19 cellular contexts compared by ENCODE assay signal in the genomic region with DNA sequence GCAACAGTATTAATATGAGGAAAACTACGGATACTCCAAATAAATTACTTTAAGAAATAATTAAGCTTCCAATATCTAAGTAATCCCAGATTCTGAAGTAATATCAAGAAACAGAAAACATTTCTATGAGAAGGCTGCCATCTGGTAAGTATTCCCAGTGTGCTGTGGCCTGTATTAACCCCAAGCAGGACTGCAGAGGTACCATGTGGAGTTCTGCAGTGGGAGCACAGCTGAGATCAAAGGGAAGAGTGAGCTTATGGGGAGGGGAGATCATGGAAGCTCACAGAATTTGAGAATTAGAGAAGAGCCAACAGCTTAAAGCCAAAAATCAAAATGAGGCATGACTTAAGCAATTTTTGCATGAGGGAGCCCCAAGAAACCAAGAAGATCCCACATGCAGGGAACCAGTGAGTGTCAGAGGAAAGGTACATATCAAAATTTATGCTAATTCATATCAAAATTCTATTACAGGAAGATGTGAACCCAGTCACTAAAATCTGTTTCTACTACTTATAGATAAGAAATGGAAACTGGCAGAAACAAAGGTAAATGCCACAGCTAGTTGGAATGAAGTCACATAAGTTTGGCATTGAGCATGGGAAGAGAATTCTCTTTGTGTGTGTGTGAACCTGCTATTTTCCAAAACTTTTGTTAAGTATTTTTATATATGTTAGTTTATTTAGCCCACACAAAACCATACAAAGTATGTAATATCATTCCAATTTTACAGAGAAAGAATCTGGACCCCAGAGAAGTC.
DNase-seq lines count a peak whose midpoint lies in the region; ATAC-seq, FAIRE-seq and TF ChIP-seq lines count a peak whose summit lies in the region.
"Had no signal": no experiment of that assay in that cellular context is flagged by ENCODE, and none has a peak within 500 bp of the region (broad histone marks: within the 10 kb centered on the region; RNA-seq: fewer than 3 reads in every experiment).

No MANE protein-coding gene starts in this region.

- CTCF ChIA-PET in PC-9 (lab: Charles Lee): no interaction called here

- no peaks in the 10 kb centered on the region for H3F3A ChIP-seq in PC-9 (ENCODE audit: insufficient read depth, low read depth)

- POLR2A ChIA-PET in PC-9 (lab: Charles Lee; ENCODE audit: unreplicated experiment): no interaction called here

- H3K4me3 ChIP-seq in PC-9 (no peak overlapping the region), pancreas (no peak overlapping the region), spleen (no peak overlapping the region)
- H3K4me3 ChIP-seq: GM12878 had no signal

- ATAC-seq in pancreas (peak; percentile 63 to 88 (median 75)), GM19328 (IDR thresholded peaks at IDR 0.05; ENCODE audit: unreplicated experiment) (no peak)
- ATAC-seq: GM12878 had no signal

- DNase-seq in PC-9 (no peak), chondrocyte (ENCODE audit: low spot score) (no peak), myocyte (ENCODE audit: low read depth) (peak; percentile 19), pancreas (peak in 1 of 6 donors; percentile 23), NCI-H2081 treated with DMSO at 0.1 percent for 48 hours (lab: John Stamatoyannopoulos, UW) (no peak), spleen (no peak)
- DNase-seq in activated CD4-positive, alpha-beta T cell treated with anti-CD3 and anti-CD28 coated beads for 4 hours: no peak
- DNase-seq: C1 segment of cervical spinal cord; Calu3; CD4-positive, alpha-beta memory T cell; COR-L47; DMS79; EL; GDM1; GOT3; H7 had no signal

- no peaks in the 10 kb centered on the region for H3K9me2 ChIP-seq in PC-9 (ENCODE audit: insufficient read depth)

- H3K4me1 ChIP-seq in PC-9 (replicated peaks; ENCODE audit: insufficient read depth) (no peaks in the 10 kb centered on the region), pancreas (peaks cover 0 to 29% (median 8%) of the 10 kb centered on the region in 3 donors), spleen (peaks cover 0 to 18% (median 3%) of the 10 kb centered on the region in 6 donors)

- H3K4me3 Mint-ChIP-seq in chondrocyte (ENCODE audit: unreplicated experiment): no peak overlapping the region

- 33 to 36% methylated on average over 1 of the region's 1 CpG for WGBS in pancreas, 2 donors
- 68 to 96% (median 80%) methylated on average over 1 of the region's 1 CpG for WGBS in spleen, 5 donors

- FAIRE-seq in pancreas (lab: Jason Lieb, UNC): no peak
- FAIRE-seq: GM12878, GM19239 had no signal

- no peak for TF ChIP-seq POLR2A in spleen (IDR thresholded peaks at IDR 0.05)

- peaks cover 4% of the 10 kb centered on the region for H3K4me1 Mint-ChIP-seq in chondrocyte (ENCODE audit: low read depth)
- H3K4me1 Mint-ChIP-seq: CD4-positive, alpha-beta memory T cell had no signal

- TF ChIP-seq CTCF in PC-9 (conservative IDR thresholded peaks at IDR 0.05) (no peak), chondrocyte (IDR thresholded peaks at IDR 0.05) (no peak), pancreas (IDR thresholded peaks at IDR 0.05) (no peak), spleen (IDR thresholded peaks at IDR 0.05 in 8 of 11, conservative IDR thresholded peaks at IDR 0.05 in 3 of 11) (no peak)

- H3K27ac ChIP-seq in PC-9 (no peak overlapping the region), pancreas (peak overlapping the region in 2 of 4 donors; percentile 24 to 26), spleen (no peak overlapping the region)

- H3K36me3 Mint-ChIP-seq in chondrocyte (ENCODE audit: low read depth): no peaks in the 10 kb centered on the region
- H3K36me3 Mint-ChIP-seq: CD4-positive, alpha-beta memory T cell had no signal

- no peaks in the 10 kb centered on the region for H4K20me1 ChIP-seq in PC-9 (ENCODE audit: insufficient read depth)

- H3K27ac Mint-ChIP-seq in chondrocyte (ENCODE audit: unreplicated experiment): peak overlapping the region; percentile 43
- H3K27ac Mint-ChIP-seq: CD4-positive, alpha-beta memory T cell had no signal

- no peaks in the 10 kb centered on the region for H3K36me3 ChIP-seq in PC-9 (ENCODE audit: low read depth)
- no peaks in the 10 kb centered on the region for H3K36me3 ChIP-seq in pancreas
- H3K36me3 ChIP-seq in spleen: no peaks in the 10 kb centered on the region

- no peaks in the 10 kb centered on the region for H3K9me3 Mint-ChIP-seq in chondrocyte (ENCODE audit: low read depth)

- no peaks in the 10 kb centered on the region for H3K27me3 ChIP-seq in PC-9 (ENCODE audit: insufficient read depth, low read depth)
- no peaks in the 10 kb centered on the region for H3K27me3 ChIP-seq in pancreas
- H3K27me3 ChIP-seq in spleen (replicated peaks in 1 of 7): no peaks in the 10 kb centered on the region

- no peak overlapping the region for H3K4me2 ChIP-seq in PC-9

- BruUV-seq in PC-9 (replicated peaks; lab: Mats Ljungman, UMichigan): no TSS peak

- H3K9me3 ChIP-seq in PC-9 (ENCODE audit: insufficient read depth, low read depth) (no peaks in the 10 kb centered on the region), pancreas (no peaks in the 10 kb centered on the region), spleen (no peaks in the 10 kb centered on the region)

- intact Hi-C loops in PC-9 (cut with micrococcal nuclease; ENCODE audit: unreplicated experiment): no loop called here
- intact Hi-C loops in pancreas (cut with DNase I): no loop called here
- intact Hi-C loops in spleen (cut with DNase I; ENCODE audit: low total_unique reads): no loop called here

- H3K27me3 Mint-ChIP-seq in chondrocyte (ENCODE audit: low read depth): no peaks in the 10 kb centered on the region
- H3K27me3 Mint-ChIP-seq: CD4-positive, alpha-beta memory T cell had no signal

- no peaks in the 10 kb centered on the region for H3K79me2 ChIP-seq in PC-9 (ENCODE audit: low read depth)

- H2AFZ ChIP-seq in PC-9: 0 out of 2 replicates have a peak overlapping the region, but pooled peaks have one; percentile 17
